In the genomic region with DNA sequence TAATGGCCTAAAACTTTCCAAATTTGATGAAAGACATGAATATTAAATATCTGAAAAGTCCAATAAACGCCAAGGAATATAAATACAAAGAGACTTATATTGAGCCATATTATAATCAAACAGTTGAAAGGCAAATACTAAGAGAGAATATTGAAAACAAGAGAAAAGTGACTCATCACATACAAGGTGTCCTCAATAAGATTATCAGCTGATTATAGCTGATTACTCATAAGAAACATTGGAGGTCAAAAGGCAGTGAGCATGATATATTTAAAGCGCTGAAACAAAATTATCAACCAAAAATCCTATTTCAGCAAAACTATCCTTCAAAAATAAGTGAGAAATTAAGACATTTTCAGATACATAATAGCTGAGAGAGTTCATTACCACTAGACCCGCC, we compare ENCODE assay signal across 1 cellular context.
TF ChIP-seq lines count a peak whose summit lies in the region.

No MANE protein-coding gene starts in this region.

TF ChIP-seq in K562, 482 proteins besides CTCF, POLR2A, EP300 and RAD21:
- TF ChIP-seq, protein P1, sequence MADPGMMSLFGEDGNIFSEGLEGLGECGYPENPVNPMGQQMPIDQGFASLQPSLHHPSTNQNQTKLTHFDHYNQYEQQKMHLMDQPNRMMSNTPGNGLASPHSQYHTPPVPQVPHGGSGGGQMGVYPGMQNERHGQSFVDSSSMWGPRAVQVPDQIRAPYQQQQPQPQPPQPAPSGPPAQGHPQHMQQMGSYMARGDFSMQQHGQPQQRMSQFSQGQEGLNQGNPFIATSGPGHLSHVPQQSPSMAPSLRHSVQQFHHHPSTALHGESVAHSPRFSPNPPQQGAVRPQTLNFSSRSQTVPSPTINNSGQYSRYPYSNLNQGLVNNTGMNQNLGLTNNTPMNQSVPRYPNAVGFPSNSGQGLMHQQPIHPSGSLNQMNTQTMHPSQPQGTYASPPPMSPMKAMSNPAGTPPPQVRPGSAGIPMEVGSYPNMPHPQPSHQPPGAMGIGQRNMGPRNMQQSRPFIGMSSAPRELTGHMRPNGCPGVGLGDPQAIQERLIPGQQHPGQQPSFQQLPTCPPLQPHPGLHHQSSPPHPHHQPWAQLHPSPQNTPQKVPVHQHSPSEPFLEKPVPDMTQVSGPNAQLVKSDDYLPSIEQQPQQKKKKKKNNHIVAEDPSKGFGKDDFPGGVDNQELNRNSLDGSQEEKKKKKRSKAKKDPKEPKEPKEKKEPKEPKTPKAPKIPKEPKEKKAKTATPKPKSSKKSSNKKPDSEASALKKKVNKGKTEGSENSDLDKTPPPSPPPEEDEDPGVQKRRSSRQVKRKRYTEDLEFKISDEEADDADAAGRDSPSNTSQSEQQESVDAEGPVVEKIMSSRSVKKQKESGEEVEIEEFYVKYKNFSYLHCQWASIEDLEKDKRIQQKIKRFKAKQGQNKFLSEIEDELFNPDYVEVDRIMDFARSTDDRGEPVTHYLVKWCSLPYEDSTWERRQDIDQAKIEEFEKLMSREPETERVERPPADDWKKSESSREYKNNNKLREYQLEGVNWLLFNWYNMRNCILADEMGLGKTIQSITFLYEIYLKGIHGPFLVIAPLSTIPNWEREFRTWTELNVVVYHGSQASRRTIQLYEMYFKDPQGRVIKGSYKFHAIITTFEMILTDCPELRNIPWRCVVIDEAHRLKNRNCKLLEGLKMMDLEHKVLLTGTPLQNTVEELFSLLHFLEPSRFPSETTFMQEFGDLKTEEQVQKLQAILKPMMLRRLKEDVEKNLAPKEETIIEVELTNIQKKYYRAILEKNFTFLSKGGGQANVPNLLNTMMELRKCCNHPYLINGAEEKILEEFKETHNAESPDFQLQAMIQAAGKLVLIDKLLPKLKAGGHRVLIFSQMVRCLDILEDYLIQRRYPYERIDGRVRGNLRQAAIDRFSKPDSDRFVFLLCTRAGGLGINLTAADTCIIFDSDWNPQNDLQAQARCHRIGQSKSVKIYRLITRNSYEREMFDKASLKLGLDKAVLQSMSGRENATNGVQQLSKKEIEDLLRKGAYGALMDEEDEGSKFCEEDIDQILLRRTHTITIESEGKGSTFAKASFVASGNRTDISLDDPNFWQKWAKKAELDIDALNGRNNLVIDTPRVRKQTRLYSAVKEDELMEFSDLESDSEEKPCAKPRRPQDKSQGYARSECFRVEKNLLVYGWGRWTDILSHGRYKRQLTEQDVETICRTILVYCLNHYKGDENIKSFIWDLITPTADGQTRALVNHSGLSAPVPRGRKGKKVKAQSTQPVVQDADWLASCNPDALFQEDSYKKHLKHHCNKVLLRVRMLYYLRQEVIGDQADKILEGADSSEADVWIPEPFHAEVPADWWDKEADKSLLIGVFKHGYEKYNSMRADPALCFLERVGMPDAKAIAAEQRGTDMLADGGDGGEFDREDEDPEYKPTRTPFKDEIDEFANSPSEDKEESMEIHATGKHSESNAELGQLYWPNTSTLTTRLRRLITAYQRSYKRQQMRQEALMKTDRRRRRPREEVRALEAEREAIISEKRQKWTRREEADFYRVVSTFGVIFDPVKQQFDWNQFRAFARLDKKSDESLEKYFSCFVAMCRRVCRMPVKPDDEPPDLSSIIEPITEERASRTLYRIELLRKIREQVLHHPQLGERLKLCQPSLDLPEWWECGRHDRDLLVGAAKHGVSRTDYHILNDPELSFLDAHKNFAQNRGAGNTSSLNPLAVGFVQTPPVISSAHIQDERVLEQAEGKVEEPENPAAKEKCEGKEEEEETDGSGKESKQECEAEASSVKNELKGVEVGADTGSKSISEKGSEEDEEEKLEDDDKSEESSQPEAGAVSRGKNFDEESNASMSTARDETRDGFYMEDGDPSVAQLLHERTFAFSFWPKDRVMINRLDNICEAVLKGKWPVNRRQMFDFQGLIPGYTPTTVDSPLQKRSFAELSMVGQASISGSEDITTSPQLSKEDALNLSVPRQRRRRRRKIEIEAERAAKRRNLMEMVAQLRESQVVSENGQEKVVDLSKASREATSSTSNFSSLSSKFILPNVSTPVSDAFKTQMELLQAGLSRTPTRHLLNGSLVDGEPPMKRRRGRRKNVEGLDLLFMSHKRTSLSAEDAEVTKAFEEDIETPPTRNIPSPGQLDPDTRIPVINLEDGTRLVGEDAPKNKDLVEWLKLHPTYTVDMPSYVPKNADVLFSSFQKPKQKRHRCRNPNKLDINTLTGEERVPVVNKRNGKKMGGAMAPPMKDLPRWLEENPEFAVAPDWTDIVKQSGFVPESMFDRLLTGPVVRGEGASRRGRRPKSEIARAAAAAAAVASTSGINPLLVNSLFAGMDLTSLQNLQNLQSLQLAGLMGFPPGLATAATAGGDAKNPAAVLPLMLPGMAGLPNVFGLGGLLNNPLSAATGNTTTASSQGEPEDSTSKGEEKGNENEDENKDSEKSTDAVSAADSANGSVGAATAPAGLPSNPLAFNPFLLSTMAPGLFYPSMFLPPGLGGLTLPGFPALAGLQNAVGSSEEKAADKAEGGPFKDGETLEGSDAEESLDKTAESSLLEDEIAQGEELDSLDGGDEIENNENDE (IDR thresholded peaks at IDR 0.05; ENCODE audit: low read depth, low read length) = no peak
- 0 out of 2 replicates have a peak, but pooled peaks have one; percentile 5 for TF ChIP-seq MAFG (tag; conservative IDR thresholded peaks at IDR 0.05)
- no peak for TF ChIP-seq XRCC4 (IDR thresholded peaks at IDR 0.05; ENCODE audit: extremely low read depth, insufficient read depth, insufficient read length)
- TF ChIP-seq ADNP (tag; IDR thresholded peaks at IDR 0.05) = no peak
- no peak for TF ChIP-seq POLR2AphosphoS5 (IDR thresholded peaks at IDR 0.05; ENCODE audit: control insufficient read depth, insufficient read depth, low read depth, low read length)
- TF ChIP-seq, protein P2, sequence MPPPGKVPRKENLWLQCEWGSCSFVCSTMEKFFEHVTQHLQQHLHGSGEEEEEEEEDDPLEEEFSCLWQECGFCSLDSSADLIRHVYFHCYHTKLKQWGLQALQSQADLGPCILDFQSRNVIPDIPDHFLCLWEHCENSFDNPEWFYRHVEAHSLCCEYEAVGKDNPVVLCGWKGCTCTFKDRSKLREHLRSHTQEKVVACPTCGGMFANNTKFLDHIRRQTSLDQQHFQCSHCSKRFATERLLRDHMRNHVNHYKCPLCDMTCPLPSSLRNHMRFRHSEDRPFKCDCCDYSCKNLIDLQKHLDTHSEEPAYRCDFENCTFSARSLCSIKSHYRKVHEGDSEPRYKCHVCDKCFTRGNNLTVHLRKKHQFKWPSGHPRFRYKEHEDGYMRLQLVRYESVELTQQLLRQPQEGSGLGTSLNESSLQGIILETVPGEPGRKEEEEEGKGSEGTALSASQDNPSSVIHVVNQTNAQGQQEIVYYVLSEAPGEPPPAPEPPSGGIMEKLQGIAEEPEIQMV (tag; conservative IDR thresholded peaks at IDR 0.05; ENCODE audit: low read depth) = no peak
- TF ChIP-seq NFXL1 (CRISPR knock-in tag; IDR thresholded peaks at IDR 0.05) = no peak
- TF ChIP-seq, protein P3, sequence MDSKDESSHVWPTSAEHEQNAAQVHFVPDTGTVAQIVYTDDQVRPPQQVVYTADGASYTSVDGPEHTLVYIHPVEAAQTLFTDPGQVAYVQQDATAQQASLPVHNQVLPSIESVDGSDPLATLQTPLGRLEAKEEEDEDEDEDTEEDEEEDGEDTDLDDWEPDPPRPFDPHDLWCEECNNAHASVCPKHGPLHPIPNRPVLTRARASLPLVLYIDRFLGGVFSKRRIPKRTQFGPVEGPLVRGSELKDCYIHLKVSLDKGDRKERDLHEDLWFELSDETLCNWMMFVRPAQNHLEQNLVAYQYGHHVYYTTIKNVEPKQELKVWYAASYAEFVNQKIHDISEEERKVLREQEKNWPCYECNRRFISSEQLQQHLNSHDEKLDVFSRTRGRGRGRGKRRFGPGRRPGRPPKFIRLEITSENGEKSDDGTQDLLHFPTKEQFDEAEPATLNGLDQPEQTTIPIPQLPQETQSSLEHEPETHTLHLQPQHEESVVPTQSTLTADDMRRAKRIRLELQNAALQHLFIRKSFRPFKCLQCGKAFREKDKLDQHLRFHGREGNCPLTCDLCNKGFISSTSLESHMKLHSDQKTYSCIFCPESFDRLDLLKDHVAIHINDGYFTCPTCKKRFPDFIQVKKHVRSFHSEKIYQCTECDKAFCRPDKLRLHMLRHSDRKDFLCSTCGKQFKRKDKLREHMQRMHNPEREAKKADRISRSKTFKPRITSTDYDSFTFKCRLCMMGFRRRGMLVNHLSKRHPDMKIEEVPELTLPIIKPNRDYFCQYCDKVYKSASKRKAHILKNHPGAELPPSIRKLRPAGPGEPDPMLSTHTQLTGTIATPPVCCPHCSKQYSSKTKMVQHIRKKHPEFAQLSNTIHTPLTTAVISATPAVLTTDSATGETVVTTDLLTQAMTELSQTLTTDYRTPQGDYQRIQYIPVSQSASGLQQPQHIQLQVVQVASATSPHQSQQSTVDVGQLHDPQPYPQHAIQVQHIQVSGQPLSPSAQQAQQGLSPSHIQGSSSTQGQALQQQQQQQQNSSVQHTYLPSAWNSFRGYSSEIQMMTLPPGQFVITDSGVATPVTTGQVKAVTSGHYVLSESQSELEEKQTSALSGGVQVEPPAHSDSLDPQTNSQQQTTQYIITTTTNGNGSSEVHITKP (IDR thresholded peaks at IDR 0.05; ENCODE audit: partially characterized antibody) = no peak
- TF ChIP-seq THRAP3 (IDR thresholded peaks at IDR 0.05; ENCODE audit: borderline replicate concordance) = no peak
- TF ChIP-seq FOSL1 (tag; conservative IDR thresholded peaks at IDR 0.05) = peak; percentile 62
- 0 out of 2 replicates have a peak, but pooled peaks have one; percentile 21 for TF ChIP-seq C11orf30 (IDR thresholded peaks at IDR 0.05; ENCODE audit: low read depth)
- TF ChIP-seq ARID1B (IDR thresholded peaks at IDR 0.05) = peak; percentile 28; the same call in 1 of the 2 replicates
- peak; percentile 19; the same call in 1 of the 2 replicates for TF ChIP-seq CBFA2T3 (IDR thresholded peaks at IDR 0.05)
- TF ChIP-seq JUND (IDR thresholded peaks at IDR 0.05; ENCODE audit: borderline replicate concordance, low read depth, low read length) = peak; percentile 50; the same call in 1 of the 2 replicates
- peak; percentile 42; the same call in 1 of the 3 replicates for TF ChIP-seq JUND (tag; IDR thresholded peaks at IDR 0.05; ENCODE audit: borderline replicate concordance, low read depth, low read length)
- TF ChIP-seq DPF2 (IDR thresholded peaks at IDR 0.05) = 0 out of 2 replicates have a peak, but pooled peaks have one; percentile 34
- TF ChIP-seq, protein P4, sequence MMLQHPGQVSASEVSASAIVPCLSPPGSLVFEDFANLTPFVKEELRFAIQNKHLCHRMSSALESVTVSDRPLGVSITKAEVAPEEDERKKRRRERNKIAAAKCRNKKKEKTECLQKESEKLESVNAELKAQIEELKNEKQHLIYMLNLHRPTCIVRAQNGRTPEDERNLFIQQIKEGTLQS (IDR thresholded peaks at IDR 0.05) = peak; percentile 72
- TF ChIP-seq, protein P4 (CRISPR knock-in tag; conservative IDR thresholded peaks at IDR 0.05) = no peak
- no peak for TF ChIP-seq RFX7 (CRISPR knock-in tag; IDR thresholded peaks at IDR 0.05)
